Comparison of ENCODE assay signal across 29 cellular contexts in genomic region chr19:34767967-34768366, GRCh38. TPM values are rescaled to one million over a fixed set of nuclear protein-coding genes. Genes with fewer than 3 reads are reported as not detected.
"Had no signal": no experiment of that assay in that cellular context is flagged by ENCODE, and none has a peak within 500 bp of the region (broad histone marks: within the 10 kb centered on the region; RNA-seq: fewer than 3 reads in every experiment).

No MANE protein-coding gene starts in this region.

- H3K27me3 Mint-ChIP-seq: activated CD4-positive, alpha-beta memory T cell treated with anti-CD3 and anti-CD28 coated beads, Interleukin-2, amount 10 ng/mL, durations not matched to agents 7 days and 5 days; activated CD8-positive, alpha-beta memory T cell treated with anti-CD3 and anti-CD28 coated beads, Interleukin-2, amount 10 ng/mL, durations not matched to agents 7 days and 5 days; activated naive CD8-positive, alpha-beta T cell had no signal

- H3K27ac Mint-ChIP-seq: activated CD4-positive, alpha-beta memory T cell treated with anti-CD3 and anti-CD28 coated beads, Interleukin-2, amount 10 ng/mL, durations not matched to agents 7 days and 5 days; activated CD8-positive, alpha-beta memory T cell treated with anti-CD3 and anti-CD28 coated beads, Interleukin-2, amount 10 ng/mL, durations not matched to agents 7 days and 5 days; activated naive CD4-positive, alpha-beta T cell treated with anti-CD3 and anti-CD28 coated beads, Interleukin-2, amount 10 ng/mL, durations not matched to agents 7 days and 5 days; activated naive CD8-positive, alpha-beta T cell had no signal

- DNase-seq: activated CD4-positive, alpha-beta memory T cell treated with anti-CD3 and anti-CD28 coated beads, Interleukin-2, amount 10 ng/mL, durations not matched to agents 7 days and 5 days; activated CD4-positive, alpha-beta T cell treated with anti-CD3 and anti-CD28 coated beads for 1 hour; activated CD4-positive, alpha-beta T cell treated with anti-CD3 and anti-CD28 coated beads for 48 hours; activated CD4-positive, CD25-positive, alpha-beta regulatory T cell; activated CD8-positive, alpha-beta memory T cell treated with anti-CD3 and anti-CD28 coated beads for 24 hours; activated CD8-positive, alpha-beta memory T cell treated with anti-CD3 and anti-CD28 coated beads, Interleukin-2, amount 10 ng/mL, durations not matched to agents 7 days and 5 days; activated CD8-positive, alpha-beta memory T cell treated with anti-CD3 and anti-CD28 coated beads, Interleukin-2, amount 50 U/mL, for 48 hours; activated effector memory CD4-positive, alpha-beta T cell treated with Interleukin-2 at 50 U/mL for 16 hours; activated naive CD4-positive, alpha-beta T cell treated with anti-CD3 and anti-CD28 coated beads, Interleukin-2, amount 10 ng/mL, durations not matched to agents 7 days and 5 days; activated T-cell treated with anti-CD3 and anti-CD28 coated beads, Interleukin-2, amount 50 U/mL, for 48 hours; amniotic stem cell; aorta; brain microvascular endothelial cell; central memory CD4-positive, alpha-beta T cell; NCI-H1105; NCI-H1417 treated with DMSO at 0.1 percent for 48 hours; NCI-H187 treated with DMSO at 0.1 percent for 48 hours; NCI-H2081; NCI-H345; NCI-H526 treated with DMSO at 0.1 percent for 48 hours; NCI-H774; PC-3; SIG-M5; SW 1271; T-helper 1 cell; T-helper 2 cell; T-helper 9 cell; WERI-Rb-1 had no signal

- H3K4me3 Mint-ChIP-seq: activated CD4-positive, alpha-beta memory T cell treated with anti-CD3 and anti-CD28 coated beads, Interleukin-2, amount 10 ng/mL, durations not matched to agents 7 days and 5 days; activated CD8-positive, alpha-beta memory T cell treated with anti-CD3 and anti-CD28 coated beads, Interleukin-2, amount 10 ng/mL, durations not matched to agents 7 days and 5 days; activated naive CD4-positive, alpha-beta T cell treated with anti-CD3 and anti-CD28 coated beads, Interleukin-2, amount 10 ng/mL, durations not matched to agents 7 days and 5 days; activated naive CD8-positive, alpha-beta T cell had no signal

RNA-seq across cellular contexts. Expression of gene ZNF599, which starts 5.0 kb away (rescaled TPM):
- total RNA-seq: PC-3 had no signal
